ENCODE assay signal across 8 cellular contexts in genomic region chr1:101438359-101438758, GRCh38.
A peak's percentile ranks its signal among the peaks of the same experiment; 100 is the strongest.
DNase-seq lines count a peak whose midpoint lies in the region; ATAC-seq and TF ChIP-seq lines count a peak whose summit lies in the region.

No MANE protein-coding gene starts in this region.

- POLR2A ChIA-PET in RWPE1 (lab: Yijun Ruan, JAX; ENCODE audit: low non-redundant PET) = no interaction called here

- peak; percentile 5 for DNase-seq in NK-92 treated with Interleukin-12 subunit alpha and Interleukin-12 subunit beta, amount 100 ng/mL, for 24 hours (lab: John Stamatoyannopoulos, UW)
- DNase-seq in NK-92 (lab: John Stamatoyannopoulos, UW; ENCODE audit: unreplicated experiment) (no peak), RWPE1 (ENCODE audit: low spot score) (peak; percentile 14), naive B cell (peak; percentile 10), NCI-H1105 (lab: John Stamatoyannopoulos, UW) (no peak), cerebellum (ENCODE audit: low spot score) (no peak), NCI-H1105 treated with DMSO at 0.1 percent for 48 hours (lab: John Stamatoyannopoulos, UW) (no peak)

- H3K27ac ChIP-seq in RWPE1 = no peak overlapping the region

- H3K27ac Mint-ChIP-seq in naive B cell = peak overlapping the region in 3 of 6 donors; percentile 10 to 90 (median 84)

- CTCF ChIA-PET in RWPE1 (lab: Yijun Ruan, JAX) = interaction anchor here (0.6 to 0.7 kb wide), 5 partner anchors 64 to 129 kb away, joined by 3 to 5 read pairs (median 3); no protein-coding TSS in a partner anchor

- no peaks in the 10 kb centered on the region for H3K36me3 Mint-ChIP-seq in naive B cell

- H3K4me3 Mint-ChIP-seq in naive B cell = peak overlapping the region in 1 of 8 donors; percentile 37

- peaks cover 0 to 3% (median 0%) of the 10 kb centered on the region in 7 donors for H3K9me3 Mint-ChIP-seq in naive B cell

- TF ChIP-seq CTCF in RWPE1 (conservative IDR thresholded peaks at IDR 0.05; ENCODE audit: low read depth) = no peak

- ATAC-seq in HG02623 (IDR thresholded peaks at IDR 0.05; ENCODE audit: unreplicated experiment) = peak; percentile 57
- ATAC-seq in naive B cell (ENCODE audit: low read depth in 2 of 2) = no peak

- H3K27me3 Mint-ChIP-seq in naive B cell = no peaks in the 10 kb centered on the region

- peaks cover 18 to 38% (median 32%) of the 10 kb centered on the region in 3 donors for H3K4me1 Mint-ChIP-seq in naive B cell

Comparison
In these comparisons a context has a peak if more than half of its experiments do, and no peak if none do; other contexts are left out.
1. DNase-seq: peak in NK-92 treated with Interleukin-12 subunit alpha and Interleukin-12 subunit beta, amount 100 ng/mL, for 24 hours (single experiment), RWPE1 (single experiment) and naive B cell (single experiment); none in NK-92 (single experiment), NCI-H1105 (single experiment), cerebellum (single experiment) and NCI-H1105 treated with DMSO at 0.1 percent for 48 hours (single experiment).